24 cellular contexts compared by ENCODE assay signal in genomic region chr13:95146486-95146885, GRCh38.
"Had no signal": no experiment of that assay in that cellular context is flagged by ENCODE, and none has a peak within 500 bp of the region (broad histone marks: within the 10 kb centered on the region; RNA-seq: fewer than 3 reads in every experiment).

No MANE protein-coding gene starts in this region.

- H3K27ac Mint-ChIP-seq: activated CD4-positive, alpha-beta memory T cell treated with anti-CD3 and anti-CD28 coated beads, Interleukin-2, amount 10 ng/mL, durations not matched to agents 7 days and 5 days; activated CD4-positive, alpha-beta T cell treated with anti-CD3 and anti-CD28 coated beads, Interleukin-2, amount 10 ng/mL, durations not matched to agents 7 days and 5 days; activated naive CD4-positive, alpha-beta T cell treated with anti-CD3 and anti-CD28 coated beads, Interleukin-2, amount 50 U/mL, for 24 hours; activated T-cell treated with anti-CD3 and anti-CD28 coated beads, Interleukin-2, amount 50 U/mL, for 72 hours; activated T-helper 2 cell treated with anti-CD3 and anti-CD28 coated beads, Interferon-gamma antibody, Interleukin-2, Interleukin-4, amounts not matched to agents 10 μg/mL and 5 μg/mL and 100 μg/mL, durations not matched to agents 14 hours and 24 hours and 36 hours; T-helper 1 cell treated with Interleukin-12 subunit alpha and Interleukin-12 subunit beta and Interleukin-4 antibody, amounts not matched to agents 30 μg/mL and 1 μg/mL, for 36 hours had no signal

- H3K4me1 ChIP-seq: ascending aorta, body of pancreas, SJSA1 had no signal

- H3K27ac ChIP-seq: ascending aorta, body of pancreas, SJSA1 had no signal

- DNase-seq: activated CD4-positive, alpha-beta memory T cell treated with anti-CD3 and anti-CD28 coated beads, Interleukin-2, amount 10 ng/mL, durations not matched to agents 7 days and 5 days; activated CD4-positive, alpha-beta T cell treated with anti-CD3 and anti-CD28 coated beads, Interleukin-2, amount 10 ng/mL, durations not matched to agents 7 days and 5 days; activated CD4-positive, CD25-positive, alpha-beta regulatory T cell; activated gamma-delta T cell treated with Interleukin-2 at 50 U/mL for 16 hours; activated T-cell treated with anti-CD3 and anti-CD28 coated beads, Interleukin-2, amount 50 U/mL, for 72 hours; body of pancreas; central memory CD4-positive, alpha-beta T cell; MM.1S; NCI-H1092; NCI-H1417 treated with DMSO at 0.1 percent for 48 hours; NCI-H1694; NCI-H2029; NCI-H2107; NCI-H2171 treated with DMSO at 0.1 percent for 48 hours; NCI-H226; NCI-H510A; NCI-H526 treated with DMSO at 0.1 percent for 48 hours; NCI-H82; SHP77 had no signal

- H3K27me3 Mint-ChIP-seq: activated CD4-positive, alpha-beta memory T cell treated with anti-CD3 and anti-CD28 coated beads, Interleukin-2, amount 10 ng/mL, durations not matched to agents 7 days and 5 days; activated CD4-positive, alpha-beta T cell treated with anti-CD3 and anti-CD28 coated beads, Interleukin-2, amount 10 ng/mL, durations not matched to agents 7 days and 5 days; activated naive CD4-positive, alpha-beta T cell treated with anti-CD3 and anti-CD28 coated beads, Interleukin-2, amount 50 U/mL, for 24 hours had no signal

- H3K4me3 Mint-ChIP-seq: activated CD4-positive, alpha-beta memory T cell treated with anti-CD3 and anti-CD28 coated beads, Interleukin-2, amount 10 ng/mL, durations not matched to agents 7 days and 5 days; activated CD4-positive, alpha-beta T cell treated with anti-CD3 and anti-CD28 coated beads, Interleukin-2, amount 10 ng/mL, durations not matched to agents 7 days and 5 days; activated naive CD4-positive, alpha-beta T cell treated with anti-CD3 and anti-CD28 coated beads, Interleukin-2, amount 50 U/mL, for 24 hours; activated T-cell treated with anti-CD3 and anti-CD28 coated beads, Interleukin-2, amount 50 U/mL, for 72 hours; T-helper 1 cell treated with Interleukin-12 subunit alpha and Interleukin-12 subunit beta and Interleukin-4 antibody, amounts not matched to agents 30 μg/mL and 1 μg/mL, for 36 hours had no signal

- H3K9me3 ChIP-seq: ascending aorta, body of pancreas, SJSA1 had no signal

- H3K9me3 Mint-ChIP-seq: activated naive CD4-positive, alpha-beta T cell treated with anti-CD3 and anti-CD28 coated beads, Interleukin-2, amount 50 U/mL, for 24 hours had no signal

- H3K27me3 ChIP-seq: ascending aorta, body of pancreas, SJSA1 had no signal

- H3K36me3 ChIP-seq: ascending aorta, SJSA1 had no signal

- H3K4me3 ChIP-seq: ascending aorta, body of pancreas, SJSA1 had no signal
